In genomic region chr14:24840204-24840893, GRCh38 we compare ENCODE assay signal across 2 cellular contexts.
TF ChIP-seq lines count a peak whose summit lies in the region.

No MANE protein-coding gene starts in this region.

TF ChIP-seq in IMR-90, 13 proteins besides CTCF, POLR2A, EP300 and RAD21:
- TF ChIP-seq RCOR1 (IDR thresholded peaks at IDR 0.05; ENCODE audit: insufficient replicate concordance, low read length) = no peak

TF ChIP-seq in H1, 55 proteins besides CTCF, POLR2A, EP300 and RAD21:
- no peak for TF ChIP-seq FOSL1 (IDR thresholded peaks at IDR 0.05; ENCODE audit: insufficient read depth, low read depth, low read length)
TF ChIP-seq in H1: peak in this region for 0.
